ENCODE assay signal across 9 cellular contexts in genomic region chr14:64549805-64550538, GRCh38. TPM values are rescaled to one million over a fixed set of nuclear protein-coding genes. Genes with fewer than 3 reads are reported as not detected.
DNase-seq lines count a peak whose midpoint lies in the region; ATAC-seq and TF ChIP-seq lines count a peak whose summit lies in the region.
"Had no signal": no experiment of that assay in that cellular context is flagged by ENCODE, and none has a peak within 500 bp of the region (broad histone marks: within the 10 kb centered on the region; RNA-seq: fewer than 3 reads in every experiment).

A gene with protein sequence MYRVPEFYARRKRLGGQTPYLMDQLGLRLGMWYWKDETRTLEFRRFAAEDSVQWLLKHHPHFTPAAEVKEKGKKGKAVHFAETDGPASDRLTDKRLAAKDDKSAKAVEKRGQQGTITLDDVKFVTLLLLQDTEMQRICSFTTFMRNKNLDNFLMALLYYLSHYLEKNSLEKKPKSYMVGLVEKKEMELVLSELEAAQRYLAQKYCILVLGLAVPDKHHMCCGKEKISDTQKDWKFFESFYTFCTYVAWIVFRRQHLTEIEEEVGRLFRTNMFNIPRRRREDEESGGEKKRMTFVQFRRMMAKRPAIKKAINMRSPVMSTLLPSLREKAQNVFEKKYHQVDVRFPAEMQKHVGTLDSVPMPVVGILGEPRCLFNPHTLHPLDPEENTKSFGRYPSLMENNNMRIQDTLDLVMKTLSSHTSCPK (plus strand): TSS chr14:64549961. CDS start chr14:64549998, 37 bp downstream.

- H3K27me3 ChIP-seq in esophagus (ENCODE audit: control insufficient read depth in 1 of 2, insufficient read depth in 2 of 2, low read length in 2 of 2) (no peaks in the 10 kb centered on the region), upper lobe of right lung (no peaks in the 10 kb centered on the region)

- no peak for TF ChIP-seq CTCF in NB4 (IDR thresholded peaks at IDR 0.05; ENCODE audit: low read depth, low read length)
- no peak for TF ChIP-seq CTCF in upper lobe of right lung (IDR thresholded peaks at IDR 0.05)

- peaks cover 10 to 12% of the 10 kb centered on the region in 2 donors for H3K4me1 Mint-ChIP-seq in natural killer cell treated with Interleukin-12 subunit alpha and Interleukin-12 subunit beta and Interleukin-15 and Interleukin-18, amount 100 ng/mL, for 72 hours (ENCODE audit: low read depth in 2 of 2)

- intact Hi-C loops in upper lobe of right lung (cut with DNase I): no loop called here

- H3K4me3 ChIP-seq in NB4 (ENCODE audit: low read depth, low read length) (peak within 1 kb of the TSS; percentile 37), esophagus (ENCODE audit: low read depth in 1 of 2, low read length in 2 of 2) (peak within 1 kb of the TSS; percentile 17 to 31), upper lobe of right lung (peak within 1 kb of the TSS; percentile 45)

- no peaks in the 10 kb centered on the region for H3K9me3 ChIP-seq in esophagus (ENCODE audit: control insufficient read depth in 2 of 2, insufficient read depth in 1 of 2, low read depth in 1 of 2, low read length in 1 of 2)
- H3K9me3 ChIP-seq in upper lobe of right lung: no peaks in the 10 kb centered on the region

- no peaks in the 10 kb centered on the region for H3K36me3 ChIP-seq in esophagus (ENCODE audit: control insufficient read depth in 2 of 2, insufficient read depth in 2 of 2, low read length in 1 of 2)
- H3K36me3 ChIP-seq in upper lobe of right lung: no peaks in the 10 kb centered on the region

- peak; percentile 91 to 96 for ATAC-seq in natural killer cell treated with Interleukin-12 subunit alpha and Interleukin-12 subunit beta and Interleukin-15 and Interleukin-18, amount 100 ng/mL, for 72 hours
- peak; percentile 97 for ATAC-seq in upper lobe of right lung

- H3K9me3 Mint-ChIP-seq in natural killer cell treated with Interleukin-12 subunit alpha and Interleukin-12 subunit beta and Interleukin-15 and Interleukin-18, amount 100 ng/mL, for 72 hours: no peaks in the 10 kb centered on the region

- peak within 1 kb of the TSS; percentile 70 for H3K4me3 Mint-ChIP-seq in natural killer cell treated with Interleukin-12 subunit alpha and Interleukin-12 subunit beta and Interleukin-15 and Interleukin-18, amount 100 ng/mL, for 72 hours

- peak within 1 kb of the TSS in 1 of 2 donors; percentile 11 for H3K27ac Mint-ChIP-seq in natural killer cell treated with Interleukin-12 subunit alpha and Interleukin-12 subunit beta and Interleukin-15 and Interleukin-18, amount 100 ng/mL, for 72 hours

- DNase-seq in Daoy (ENCODE audit: low read depth) (peak; percentile 52), NB4 (ENCODE audit: low read depth) (peak; percentile 74), upper lobe of right lung (peak; percentile 74), SKM-1 (lab: John Stamatoyannopoulos, UW; ENCODE audit: unreplicated experiment) (no peak), H4 (ENCODE audit: low spot score) (no peak)
- DNase-seq in activated CD4-positive, alpha-beta T cell treated with anti-CD3 and anti-CD28 coated beads, Interleukin-2, amount 50 U/mL, for 48 hours: peak; percentile 51 to 54
- DNase-seq in natural killer cell treated with Interleukin-12 subunit alpha and Interleukin-12 subunit beta and Interleukin-15 and Interleukin-18, amount 100 ng/mL, for 72 hours (ENCODE audit: low spot score): peak; percentile 64

- no peak for TF ChIP-seq POLR2A in NB4 (IDR thresholded peaks at IDR 0.05; ENCODE audit: extremely low read depth, insufficient read length)

- peaks cover 16 to 20% of the 10 kb centered on the region in 2 donors for H3K27me3 Mint-ChIP-seq in natural killer cell treated with Interleukin-12 subunit alpha and Interleukin-12 subunit beta and Interleukin-15 and Interleukin-18, amount 100 ng/mL, for 72 hours

- no peaks in the 10 kb centered on the region for H3K4me1 ChIP-seq in esophagus (ENCODE audit: control insufficient read depth in 2 of 2, insufficient read depth in 2 of 2, low read length in 1 of 2)
- peaks cover 15% of the 10 kb centered on the region for H3K4me1 ChIP-seq in upper lobe of right lung

- WGBS in esophagus, 2 donors: 5 to 8% methylated on average over 50 of the region's 50 CpGs

- no peaks in the 10 kb centered on the region for H3K36me3 Mint-ChIP-seq in natural killer cell treated with Interleukin-12 subunit alpha and Interleukin-12 subunit beta and Interleukin-15 and Interleukin-18, amount 100 ng/mL, for 72 hours

- H3K27ac ChIP-seq in esophagus (ENCODE audit: low read depth in 2 of 2, low read length in 1 of 2) (peak within 1 kb of the TSS; percentile 36 to 42), upper lobe of right lung (no peak within 1 kb of the TSS)
- H3K27ac ChIP-seq: KMS-11 had no signal

RNA-seq across cellular contexts. Expression of the gene that starts here (rescaled TPM):
- 0.18 and 0.63 TPM in 2 replicates for total RNA-seq in Daoy (2014; rRNA removed; shearing (Covaris generic))
- under 1 TPM; 0.26 to 0.71 TPM for polyA plus RNA-seq in esophagus
- total RNA-seq in natural killer cell treated with Interleukin-12 subunit alpha and Interleukin-12 subunit beta and Interleukin-15 and Interleukin-18, amount 100 ng/mL, for 72 hours: under 1 TPM in 1 of 2 donors, not detected in 1; 0.17 TPM
- total RNA-seq in upper lobe of right lung: 0.46 TPM
- 0.64 TPM in 1 of 2 replicates, not detected in the other for total RNA-seq in H4 (2014; rRNA removed; shearing (Covaris generic))

Comparison
In these comparisons a context has a peak if more than half of its experiments do, and no peak if none do; other contexts are left out.
1. Peak in DNase-seq in Daoy; RNA of the gene not detected or under 1 TPM.
2. Peak in DNase-seq and ATAC-seq in natural killer cell treated with Interleukin-12 subunit alpha and Interleukin-12 subunit beta and Interleukin-15 and Interleukin-18, amount 100 ng/mL, for 72 hours; RNA of the gene not detected or under 1 TPM.
3. Peak in DNase-seq, ATAC-seq and H3K4me3 ChIP-seq in upper lobe of right lung; RNA of the gene not detected or under 1 TPM.
4. DNase-seq: peak in NB4 (single experiment) and activated CD4-positive, alpha-beta T cell treated with anti-CD3 and anti-CD28 coated beads, Interleukin-2, amount 50 U/mL, for 48 hours (2 of 2); none in SKM-1 (single experiment) and H4 (single experiment).
5. Peak in every context shown above with its lines, with median percentiles within 50 percentile points of each other: H3K4me3 ChIP-seq.